In the genomic region with DNA sequence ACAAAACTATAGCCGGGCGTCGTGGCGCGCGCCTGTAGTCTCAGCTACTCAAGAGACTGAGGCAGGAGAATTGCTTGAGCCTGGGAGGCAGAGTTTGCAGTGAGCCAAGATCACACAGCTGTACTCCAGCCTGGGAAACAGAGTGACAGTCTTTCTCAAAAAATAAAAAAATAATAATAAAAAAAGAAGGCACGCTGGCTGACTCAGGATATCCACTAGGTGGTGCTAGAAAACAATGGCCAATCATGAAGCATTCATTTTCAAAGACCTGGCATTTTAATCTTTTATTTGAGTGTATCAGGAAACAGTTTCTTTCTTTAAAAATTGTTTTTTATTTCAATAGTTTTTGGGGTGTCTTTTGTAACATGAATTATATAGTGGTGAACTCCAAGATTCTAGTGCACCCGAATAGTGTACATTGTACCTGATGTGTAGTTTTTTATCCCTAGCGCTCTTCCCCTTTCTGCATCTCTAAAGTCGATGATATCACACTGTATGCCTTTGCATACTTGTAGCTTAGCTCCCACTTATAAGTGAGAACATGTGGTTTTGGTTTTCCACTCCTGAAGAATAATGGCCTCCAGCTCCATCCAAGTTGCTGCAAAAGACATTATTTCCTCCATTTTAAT, we compare ENCODE assay signal across 9 cellular contexts.
DNase-seq lines count a peak whose midpoint lies in the region; FAIRE-seq and TF ChIP-seq lines count a peak whose summit lies in the region.
"Had no signal": no experiment of that assay in that cellular context is flagged by ENCODE, and none has a peak within 500 bp of the region (broad histone marks: within the 10 kb centered on the region; RNA-seq: fewer than 3 reads in every experiment).

No MANE protein-coding gene starts in this region.

- H4K20me1 ChIP-seq in astrocyte (ENCODE audit: insufficient read depth, low read length), result no peaks in the 10 kb centered on the region

- H3K36me3 Mint-ChIP-seq in astrocyte (ENCODE audit: low read depth, unreplicated experiment), result no peaks in the 10 kb centered on the region
- H3K36me3 Mint-ChIP-seq: naive thymus-derived CD8-positive, alpha-beta T cell had no signal

- H3K4me3 ChIP-seq in astrocyte (ENCODE audit: insufficient read depth, low read depth, low read length), result no peak overlapping the region

- TF ChIP-seq CTCF in astrocyte (IDR thresholded peaks at IDR 0.05; ENCODE audit: insufficient read depth, low read depth, low read length), result peak; percentile 86

- peaks cover 16% of the 10 kb centered on the region for H3K4me1 Mint-ChIP-seq in astrocyte (ENCODE audit: low read depth, unreplicated experiment)

- no peaks in the 10 kb centered on the region for H3K79me2 ChIP-seq in astrocyte (ENCODE audit: insufficient read depth, low read length)

- no peak overlapping the region for H3K4me3 Mint-ChIP-seq in astrocyte (ENCODE audit: unreplicated experiment)
- H3K4me3 Mint-ChIP-seq: naive thymus-derived CD8-positive, alpha-beta T cell had no signal

- no peaks in the 10 kb centered on the region for H3K27me3 Mint-ChIP-seq in astrocyte (ENCODE audit: low read depth, unreplicated experiment)

- no peak overlapping the region for H3K4me2 ChIP-seq in astrocyte (ENCODE audit: low read length)

- H3K4me1 ChIP-seq in astrocyte (ENCODE audit: insufficient read depth, low read length), result peaks cover 4% of the 10 kb centered on the region

- in situ Hi-C loops in KBM-7 (cut with MboI; ENCODE audit: low pct_unique_long_range_greater_than_20kb, low sequenced_read_pairs), result no loop called here

- no peak for FAIRE-seq in astrocyte (lab: Jason Lieb, UNC)
- FAIRE-seq in GM19239 (lab: Jason Lieb, UNC), result no peak

- H3K27ac ChIP-seq in astrocyte (ENCODE audit: low read depth, low read length), result no peak overlapping the region

- H3K9me3 Mint-ChIP-seq in astrocyte (ENCODE audit: unreplicated experiment), result no peaks in the 10 kb centered on the region
- H3K9me3 Mint-ChIP-seq: naive thymus-derived CD8-positive, alpha-beta T cell had no signal

- no peak overlapping the region for H3K9ac ChIP-seq in astrocyte (ENCODE audit: low read length)

- DNase-seq in EH (ENCODE audit: low read depth), result peak; percentile 44
- DNase-seq in KBM-7, result peak; percentile 44
- no peak for DNase-seq in astrocyte (ENCODE audit: low read depth)
- DNase-seq in left kidney (ENCODE audit: low read depth, low spot score), result peak; percentile 50
- no peak for DNase-seq in NK-92 treated with Interleukin-12 subunit alpha and Interleukin-12 subunit beta, amount 100 ng/mL, for 24 hours (lab: John Stamatoyannopoulos, UW)
- DNase-seq in T1000 (lab: John Stamatoyannopoulos, UW), result no peak
- no peak for DNase-seq in activated CD4-positive, alpha-beta T cell treated with anti-CD3 and anti-CD28 coated beads for 4 hours
- no peak for DNase-seq in GM19239 (ENCODE audit: insufficient read length, low spot score)

- H3K9me3 ChIP-seq in astrocyte (ENCODE audit: insufficient read depth, low read depth, low read length), result no peaks in the 10 kb centered on the region

- H3K27ac Mint-ChIP-seq in astrocyte (ENCODE audit: unreplicated experiment), result no peak overlapping the region

- no peak overlapping the region for H2AFZ ChIP-seq in astrocyte (ENCODE audit: low read depth, low read length)

- H3K27me3 ChIP-seq in astrocyte (ENCODE audit: insufficient read depth, low read length), result no peaks in the 10 kb centered on the region

- no peaks in the 10 kb centered on the region for H3K36me3 ChIP-seq in astrocyte (ENCODE audit: insufficient read depth, low read length)

Comparison
In these comparisons a context has a peak if more than half of its experiments do, and no peak if none do; other contexts are left out.
1. DNase-seq: peak in EH (single experiment), KBM-7 (single experiment) and left kidney (single experiment); none in astrocyte (single experiment), NK-92 treated with Interleukin-12 subunit alpha and Interleukin-12 subunit beta, amount 100 ng/mL, for 24 hours (single experiment), T1000 (single experiment), activated CD4-positive, alpha-beta T cell treated with anti-CD3 and anti-CD28 coated beads for 4 hours (0 of 2) and GM19239 (single experiment).